ENCODE assay signal across 17 cellular contexts in genomic region chr5:103114440-103114839, GRCh38. TPM values are rescaled to one million over a fixed set of nuclear protein-coding genes. Genes with fewer than 3 reads are reported as not detected.
DNase-seq lines count a peak whose midpoint lies in the region; ATAC-seq, FAIRE-seq and TF ChIP-seq lines count a peak whose summit lies in the region.
"Had no signal": no experiment of that assay in that cellular context is flagged by ENCODE, and none has a peak within 500 bp of the region (broad histone marks: within the 10 kb centered on the region; RNA-seq: fewer than 3 reads in every experiment).

No MANE protein-coding gene starts in this region.

- in situ Hi-C loops in Panc1 (cut with HindIII; ENCODE audit: low pct_unique_long_range_greater_than_20kb, low sequenced_read_pairs): no loop called here

- BruUV-seq in Panc1 (replicated peaks; lab: Mats Ljungman, UMichigan): no TSS peak

- no peak overlapping the region for H3K4me3 ChIP-seq in Panc1 (ENCODE audit: low read depth in 2 of 2, low read length in 2 of 2)
- H3K4me3 ChIP-seq: PC-9 had no signal

- FAIRE-seq in H54 (lab: Jason Lieb, UNC): peak; percentile 55
- FAIRE-seq: GM18507 had no signal

- CTCF ChIA-PET in Panc1 (lab: Charles Lee): no interaction called here

- no peak for TF ChIP-seq CTCF in Panc1 (IDR thresholded peaks at IDR 0.05)

- intact Hi-C loops in Panc1 (cut with micrococcal nuclease; ENCODE audit: unreplicated experiment): no loop called here

- DNase-seq in H54 (ENCODE audit: insufficient read length, low spot score) (no peak), Panc1 (ENCODE audit: low read depth, low spot score) (no peak), astrocyte of the hippocampus (ENCODE audit: low read depth, low spot score) (peak; percentile 20), NCI-H1417 (lab: John Stamatoyannopoulos, UW) (no peak), amygdala (lab: John Stamatoyannopoulos, UW) (no peak), 8988T (no peak)
- no peak for DNase-seq in activated effector memory CD4-positive, alpha-beta T cell treated with anti-CD3 and anti-CD28 coated beads, Interleukin-2, amount 50 U/mL, for 16 hours
- DNase-seq: AML-193, DMS153, GOT3, NCI-H187, NCI-H2107, NCI-H510A treated with DMSO at 0.1 percent for 48 hours, NCI-H774, PC-9 had no signal

- TF ChIP-seq POLR2A in H54 (IDR thresholded peaks at IDR 0.05; ENCODE audit: low read depth, low read length): no peak

- ATAC-seq in Panc1: no peak
- ATAC-seq: Right ventricle myocardium inferior had no signal

- no peaks in the 10 kb centered on the region for H3K9me3 ChIP-seq in Panc1 (ENCODE audit: control insufficient read depth, insufficient read depth, low read depth, low read length)

- H3K27ac ChIP-seq in Panc1 (ENCODE audit: low read length): 0 out of 2 replicates have a peak overlapping the region, but pooled peaks have one; percentile 29
- H3K27ac ChIP-seq: PC-9 had no signal

- H3K36me3 ChIP-seq in Panc1 (ENCODE audit: control insufficient read depth, insufficient read depth, low read length): peaks cover 4% of the 10 kb centered on the region; the same call in 1 of the 2 replicates

- H3K4me1 ChIP-seq in Panc1 (ENCODE audit: control insufficient read depth, insufficient read depth, low read length): peaks cover 8% of the 10 kb centered on the region; the same call in 1 of the 2 replicates

- POLR2A ChIA-PET in Panc1 (lab: Charles Lee): no interaction called here

- no peaks in the 10 kb centered on the region for H3K27me3 ChIP-seq in Panc1 (ENCODE audit: control insufficient read depth, insufficient read depth, low read length)

RNA-seq across cellular contexts. Expression of gene GIN1, which starts 5.5 kb away (rescaled TPM):
- 4.5 TPM for total RNA-seq in Panc1 (2021; ENCODE audit: unreplicated experiment)
- polyA plus RNA-seq in Panc1 (2012; ENCODE audit: insufficient read length): 1.8 TPM

RNA-seq across cellular contexts. Expression of gene PPIP5K2, which starts 5.7 kb away (rescaled TPM):
- total RNA-seq in Panc1 (2021; ENCODE audit: unreplicated experiment): 56.8 TPM
- polyA plus RNA-seq in Panc1 (2012; ENCODE audit: insufficient read length): 17.5 TPM
